23 cellular contexts compared by ENCODE assay signal in the genomic region with DNA sequence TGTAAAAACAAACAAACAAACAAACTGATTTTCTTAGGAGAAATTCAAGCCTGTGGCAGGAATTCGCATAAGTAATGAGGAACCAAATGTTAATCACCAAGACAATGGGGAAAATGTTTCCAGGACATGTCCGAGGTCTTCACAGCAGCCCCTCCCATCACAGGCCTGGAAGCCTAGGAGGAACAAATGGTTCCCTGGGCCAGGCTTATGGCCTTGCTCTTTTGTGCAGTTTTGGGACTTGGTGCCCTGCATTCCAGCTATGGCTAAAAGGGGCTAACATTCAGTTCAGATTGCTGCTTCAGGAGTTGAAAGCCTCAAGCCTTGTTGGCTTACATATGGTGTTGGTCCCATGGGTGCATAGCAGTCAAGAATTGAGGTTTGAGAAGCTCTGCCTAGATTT.
DNase-seq lines count a peak whose midpoint lies in the region; ATAC-seq, FAIRE-seq and TF ChIP-seq lines count a peak whose summit lies in the region.
"Had no signal": no experiment of that assay in that cellular context is flagged by ENCODE, and none has a peak within 500 bp of the region (broad histone marks: within the 10 kb centered on the region; RNA-seq: fewer than 3 reads in every experiment).

No MANE protein-coding gene starts in this region.

- no peak for ATAC-seq in K562
- ATAC-seq: GM12878 had no signal

- TF ChIP-seq RAD21 in K562 (CRISPR knock-in tag; conservative IDR thresholded peaks at IDR 0.05 in 1 of 2, IDR thresholded peaks at IDR 0.05 in 1 of 2) = no peak

- H3K4me3 ChIP-seq in HEK293 (ENCODE audit: low read depth, low read length) (no peak overlapping the region), K562 (no peak overlapping the region), mesendoderm (ENCODE audit: low read length) (no peak overlapping the region), suprapubic skin (no peak overlapping the region)
- H3K4me3 ChIP-seq: BLaER1 treated with 17β-estradiol and CSF1 and Interleukin-3, amounts not matched to agents 10 nM and 100 nM; GM12878 had no signal

- no peak overlapping the region for H2AFZ ChIP-seq in K562 (ENCODE audit: low read depth, low read length)

- H3K56ac ChIP-seq in mesendoderm (ENCODE audit: low read length) = no peak overlapping the region

- no peaks in the 10 kb centered on the region for H3K9me3 ChIP-seq in HEK293 (ENCODE audit: control insufficient read depth, insufficient read depth, low read depth, low read length)
- H3K9me3 ChIP-seq in K562 (replicated peaks; ENCODE audit: control insufficient read depth, insufficient read depth, low read depth, low read length) = no peaks in the 10 kb centered on the region
- peaks cover 6% of the 10 kb centered on the region for H3K9me3 ChIP-seq in suprapubic skin

- no peak overlapping the region for H2BK15ac ChIP-seq in mesendoderm (replicated peaks; ENCODE audit: low read depth)

- H3K4me1 ChIP-seq in HEK293 (ENCODE audit: control insufficient read depth, insufficient read depth, low read length) (no peaks in the 10 kb centered on the region), K562 (replicated peaks in 1 of 2; ENCODE audit: control insufficient read depth in 2 of 2, insufficient read depth in 2 of 2, low read length in 2 of 2) (no peaks in the 10 kb centered on the region), mesendoderm (ENCODE audit: control insufficient read depth, low read depth, low read length) (no peaks in the 10 kb centered on the region), suprapubic skin (no peaks in the 10 kb centered on the region)

- CTCF ChIA-PET in HEK293 (lab: Yijun Ruan, JAX) (no interaction called here), K562 (lab: Yijun Ruan, JAX; ENCODE audit: low intra/inter-chr PET ratio) (no interaction called here)

- intact Hi-C loops in K562 (cut with micrococcal nuclease) = no loop called here

- no peak overlapping the region for H4K5ac ChIP-seq in mesendoderm (ENCODE audit: low read length)

- H3K9me1 ChIP-seq in K562 (ENCODE audit: control insufficient read depth, insufficient read depth, low read length) = no peaks in the 10 kb centered on the region

- no peak overlapping the region for H3K18ac ChIP-seq in mesendoderm (ENCODE audit: low read length)

- H3K4ac ChIP-seq in mesendoderm (ENCODE audit: low read depth, low read length) = no peak overlapping the region

- H2AK5ac ChIP-seq in mesendoderm (ENCODE audit: low read length) = no peak overlapping the region

- H3K4me2 ChIP-seq in K562 (ENCODE audit: insufficient read depth, low read length) (no peak overlapping the region), mesendoderm (ENCODE audit: low read length) (no peak overlapping the region)
- H3K4me2 ChIP-seq: BLaER1 treated with 17β-estradiol and CSF1 and Interleukin-3, amounts not matched to agents 10 nM and 100 nM had no signal

- no peak overlapping the region for H4K8ac ChIP-seq in mesendoderm (ENCODE audit: low read depth, low read length)

- H3K79me2 ChIP-seq in K562 (ENCODE audit: control insufficient read depth, insufficient read depth, low read length) = no peaks in the 10 kb centered on the region
- no peaks in the 10 kb centered on the region for H3K79me2 ChIP-seq in mesendoderm (ENCODE audit: control insufficient read depth, insufficient read depth, low read length)

- 0% methylated on average over 2 of the region's 2 CpGs for WGBS in K562 (ENCODE audit: insufficient coverage, low coverage, missing lambda C conversion rate)
- no CpG with 5 or more reads among the region's 2 CpGs for WGBS in mesendoderm (ENCODE audit: extremely low coverage, insufficient coverage, low lambda C conversion rate)
- WGBS in suprapubic skin = 95% methylated on average over 2 of the region's 2 CpGs

- TF ChIP-seq EP300 in K562 (IDR thresholded peaks at IDR 0.05; ENCODE audit: low read length) (no peak), suprapubic skin (IDR thresholded peaks at IDR 0.05) (no peak)

- H3K79me1 ChIP-seq in mesendoderm (ENCODE audit: low read length) = no peaks in the 10 kb centered on the region

- no peak for FAIRE-seq in K562 (lab: Jason Lieb, UNC)
- FAIRE-seq: A204.1, GM12878, GM12892, GM18507 had no signal

- TF ChIP-seq CTCF in HEK293 (tag by site-specific recombination; IDR thresholded peaks at IDR 0.05) (no peak), K562 (IDR thresholded peaks at IDR 0.05 in 2 of 3, conservative IDR thresholded peaks at IDR 0.05 in 1 of 3; ENCODE audit: insufficient read depth in 2 of 3, low read depth in 1 of 3, low read length in 3 of 3) (no peak), suprapubic skin (IDR thresholded peaks at IDR 0.05) (no peak)

- in situ Hi-C loops in K562 (cut with MboI) = no loop called here

- DNase-seq in K562 (ENCODE audit: extremely low read depth in 1 of 4, low spot score in 3 of 4) (peak in 1 of 4 experiments; percentile 0), mesendoderm (peak; percentile 1), suprapubic skin (ENCODE audit: low spot score in 2 of 2) (no peak), globus pallidus (ENCODE audit: low spot score) (no peak), CD1c-positive myeloid dendritic cell (ENCODE audit: extremely low spot score) (no peak)
- DNase-seq: 8988T; CD4-positive, alpha-beta memory T cell; CD4-positive, CD25-positive, alpha-beta regulatory T cell; CD8-positive, alpha-beta memory T cell; COR-L47; DMS 273 treated with DMSO at 0.1 percent for 48 hours; DMS153; DMS79; DND-41; EL; GDM1 had no signal

- POLR2A ChIA-PET in HEK293 (lab: Yijun Ruan, JAX) = no interaction called here
- POLR2A ChIA-PET in K562 (lab: Yijun Ruan, JAX) = no interaction called here

- no peak overlapping the region for H3K23ac ChIP-seq in mesendoderm (ENCODE audit: low read length)

- H3K9ac ChIP-seq in K562 (ENCODE audit: insufficient read depth in 1 of 2, low read depth in 2 of 2, low read length in 2 of 2) = no peak overlapping the region
- no peak overlapping the region for H3K9ac ChIP-seq in mesendoderm (ENCODE audit: low read length)
- H3K9ac ChIP-seq: BLaER1 treated with 17β-estradiol and CSF1 and Interleukin-3, amounts not matched to agents 10 nM and 100 nM had no signal

- H3K27ac ChIP-seq in HEK293 (ENCODE audit: extremely low read depth, low read depth, low read length) (no peak overlapping the region), K562 (ENCODE audit: extremely low read depth, low read depth, low read length) (no peak overlapping the region), mesendoderm (ENCODE audit: low read depth, low read length) (no peak overlapping the region), suprapubic skin (no peak overlapping the region)
- H3K27ac ChIP-seq: BLaER1 treated with 17β-estradiol and CSF1 and Interleukin-3, amounts not matched to agents 10 nM and 100 nM; C4-2B had no signal

- H3K36me3 ChIP-seq in HEK293 (ENCODE audit: control insufficient read depth in 2 of 2, insufficient read depth in 1 of 2, low read length in 2 of 2) = no peaks in the 10 kb centered on the region
- no peaks in the 10 kb centered on the region for H3K36me3 ChIP-seq in K562 (ENCODE audit: control insufficient read depth, insufficient read depth, low read length)
- no peaks in the 10 kb centered on the region for H3K36me3 ChIP-seq in mesendoderm (ENCODE audit: control insufficient read depth, insufficient read depth, low read length)
- no peaks in the 10 kb centered on the region for H3K36me3 ChIP-seq in suprapubic skin

- H3K27me3 ChIP-seq in K562 (ENCODE audit: control insufficient read depth in 2 of 2, insufficient read depth in 2 of 2, low read length in 2 of 2) = no peaks in the 10 kb centered on the region
- H3K27me3 ChIP-seq in mesendoderm (ENCODE audit: insufficient read depth, low read length, poor library complexity) = no peaks in the 10 kb centered on the region
- no peaks in the 10 kb centered on the region for H3K27me3 ChIP-seq in suprapubic skin
- H3K27me3 ChIP-seq: BLaER1 treated with 17β-estradiol and CSF1 and Interleukin-3, amounts not matched to agents 10 nM and 100 nM had no signal

- H2BK5ac ChIP-seq in mesendoderm (ENCODE audit: low read length) = no peak overlapping the region

- H2BK120ac ChIP-seq in mesendoderm (ENCODE audit: low read depth, low read length) = no peak overlapping the region

- TF ChIP-seq POLR2A in K562 (conservative IDR thresholded peaks at IDR 0.05) (no peak), suprapubic skin (IDR thresholded peaks at IDR 0.05) (no peak)

- BruUV-seq in K562 (replicated peaks; lab: Mats Ljungman, UMichigan) = no TSS peak

- no peaks in the 10 kb centered on the region for H4K20me1 ChIP-seq in K562 (replicated peaks; ENCODE audit: control insufficient read depth, insufficient read depth, low read length)
- H4K20me1 ChIP-seq: BLaER1 treated with 17β-estradiol and CSF1 and Interleukin-3, amounts not matched to agents 10 nM and 100 nM had no signal

TF ChIP-seq in HEK293, 187 proteins besides CTCF, POLR2A, EP300 and RAD21 (continues in another document):
- TF ChIP-seq, protein P1, sequence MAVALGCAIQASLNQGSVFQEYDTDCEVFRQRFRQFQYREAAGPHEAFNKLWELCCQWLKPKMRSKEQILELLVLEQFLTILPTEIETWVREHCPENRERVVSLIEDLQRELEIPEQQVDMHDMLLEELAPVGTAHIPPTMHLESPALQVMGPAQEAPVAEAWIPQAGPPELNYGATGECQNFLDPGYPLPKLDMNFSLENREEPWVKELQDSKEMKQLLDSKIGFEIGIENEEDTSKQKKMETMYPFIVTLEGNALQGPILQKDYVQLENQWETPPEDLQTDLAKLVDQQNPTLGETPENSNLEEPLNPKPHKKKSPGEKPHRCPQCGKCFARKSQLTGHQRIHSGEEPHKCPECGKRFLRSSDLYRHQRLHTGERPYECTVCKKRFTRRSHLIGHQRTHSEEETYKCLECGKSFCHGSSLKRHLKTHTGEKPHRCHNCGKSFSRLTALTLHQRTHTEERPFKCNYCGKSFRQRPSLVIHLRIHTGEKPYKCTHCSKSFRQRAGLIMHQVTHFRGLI (tag by site-specific recombination; IDR thresholded peaks at IDR 0.05) = no peak
- TF ChIP-seq ZNF585B (tag by site-specific recombination; IDR thresholded peaks at IDR 0.05) (peak; percentile 91), BCL11A (tag by site-specific recombination; IDR thresholded peaks at IDR 0.05; ENCODE audit: low read depth) (no peak)

TF ChIP-seq in K562, 482 proteins besides CTCF, POLR2A, EP300 and RAD21:
- TF ChIP-seq ZFP36 (IDR thresholded peaks at IDR 0.05; ENCODE audit: low read depth, low read length, partially characterized antibody) (peak; percentile 78), U2AF2 (optimal IDR thresholded peaks at IDR 0.05; ENCODE audit: low read depth, low read length) (no peak), RBM25 (IDR thresholded peaks at IDR 0.05; ENCODE audit: low read depth, low read length, severe bottlenecking) (no peak)
